13 cellular contexts compared by ENCODE assay signal in the genomic region with DNA sequence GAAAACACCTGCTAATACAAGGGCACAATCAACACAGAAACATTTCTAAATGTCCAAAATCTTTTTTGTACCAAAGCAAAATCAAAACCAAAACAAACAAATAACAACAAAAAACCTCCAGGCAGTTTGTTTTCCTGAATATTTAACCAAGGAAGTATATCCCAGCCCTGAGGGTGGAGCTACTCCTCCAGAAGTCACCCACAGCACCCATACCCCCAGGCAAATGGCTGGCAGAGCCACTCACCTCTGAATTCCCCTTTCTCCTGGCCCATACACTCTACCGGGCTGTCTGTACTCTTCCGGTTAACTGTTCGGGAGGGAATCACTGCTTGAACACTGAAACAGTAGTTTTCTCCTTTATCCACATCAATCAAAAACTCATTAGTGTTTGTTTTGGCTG. TPM values are rescaled to one million over a fixed set of nuclear protein-coding genes. Genes with fewer than 3 reads are reported as not detected.
DNase-seq lines count a peak whose midpoint lies in the region; ATAC-seq and TF ChIP-seq lines count a peak whose summit lies in the region.
"Had no signal": no experiment of that assay in that cellular context is flagged by ENCODE, and none has a peak within 500 bp of the region (broad histone marks: within the 10 kb centered on the region; RNA-seq: fewer than 3 reads in every experiment).

No MANE protein-coding gene starts in this region.

- H3K36me3 ChIP-seq in RWPE2 (ENCODE audit: low read depth): peaks cover 73% of the 10 kb centered on the region
- H3K36me3 ChIP-seq in trophoblast cell (ENCODE audit: control insufficient read depth in 1 of 2, insufficient read depth in 2 of 2, low read length in 2 of 2): peaks cover 29 to 54% of the 10 kb centered on the region in 2 experiments

- H3K4ac ChIP-seq in trophoblast cell (ENCODE audit: low read depth, low read length): no peak overlapping the region

- no peak overlapping the region for H3K4me3 ChIP-seq in RWPE2 (ENCODE audit: severe bottlenecking)
- no peak overlapping the region for H3K4me3 ChIP-seq in fibroblast of pulmonary artery (replicated peaks; ENCODE audit: low read depth, low read length)
- H3K4me3 ChIP-seq in trophoblast cell (ENCODE audit: low read depth, low read length): no peak overlapping the region
- H3K4me3 ChIP-seq: HAP-1 had no signal

- no peak overlapping the region for H3K18ac ChIP-seq in trophoblast cell (ENCODE audit: low read length)

- no peak overlapping the region for H4K12ac ChIP-seq in trophoblast cell (ENCODE audit: low read depth, low read length)

- TF ChIP-seq CTCF in RWPE2 (IDR thresholded peaks at IDR 0.05; ENCODE audit: poor library complexity, severe bottlenecking) (no peak), fibroblast of pulmonary artery (IDR thresholded peaks at IDR 0.05; ENCODE audit: low read length, missing control alignments) (peak; percentile 6)

- H3K4me1 ChIP-seq in RWPE2 (ENCODE audit: insufficient read depth, poor library complexity, severe bottlenecking) (peaks cover 14% of the 10 kb centered on the region), trophoblast cell (ENCODE audit: control insufficient read depth in 1 of 2, insufficient read depth in 2 of 2, low read length in 2 of 2) (peaks cover 3 to 11% of the 10 kb centered on the region in 2 experiments)

- no peak overlapping the region for H2AK5ac ChIP-seq in trophoblast cell (ENCODE audit: low read length)

- H3K23ac ChIP-seq in trophoblast cell (ENCODE audit: low read length): no peak overlapping the region

- H3K4me2 ChIP-seq in trophoblast cell (ENCODE audit: low read length): no peak overlapping the region

- peaks cover 2% of the 10 kb centered on the region for H3K79me2 ChIP-seq in trophoblast cell (ENCODE audit: control insufficient read depth, insufficient read depth, low read length, poor library complexity)

- no peak overlapping the region for H2BK12ac ChIP-seq in trophoblast cell (ENCODE audit: low read length)

- ATAC-seq in RWPE2 (ENCODE audit: low read depth) (no peak), HG02840 (IDR thresholded peaks at IDR 0.05; ENCODE audit: low FRiP score, unreplicated experiment) (no peak)
- ATAC-seq: activated CD8-positive, alpha-beta T cell treated with anti-CD3 and anti-CD28 coated beads for 36 hours; T-helper 17 cell had no signal

- H3K14ac ChIP-seq in trophoblast cell (ENCODE audit: low read length): no peak overlapping the region

- H2BK5ac ChIP-seq in trophoblast cell (ENCODE audit: low read depth, low read length, poor library complexity): no peak overlapping the region

- peak overlapping the region; percentile 99 for H3K27ac ChIP-seq in RWPE2 (ENCODE audit: poor library complexity, severe bottlenecking)
- H3K27ac ChIP-seq in trophoblast cell (ENCODE audit: low read depth, low read length): no peak overlapping the region

- H3K79me1 ChIP-seq in trophoblast cell (ENCODE audit: low read length): no peaks in the 10 kb centered on the region

- DNase-seq in NCI-H1092 treated with DMSO at 0.1 percent for 48 hours (lab: John Stamatoyannopoulos, UW): peak; percentile 10
- no peak for DNase-seq in NCI-H1092 (lab: John Stamatoyannopoulos, UW)
- DNase-seq in RWPE2 (ENCODE audit: low spot score): no peak
- no peak for DNase-seq in fibroblast of pulmonary artery (ENCODE audit: low read depth)
- peak; percentile 71 to 77 for DNase-seq in trophoblast cell
- no peak for DNase-seq in NCI-H345 (lab: John Stamatoyannopoulos, UW)
- no peak for DNase-seq in 8988T
- DNase-seq: activated CD8-positive, alpha-beta T cell treated with anti-CD3 and anti-CD28 coated beads for 36 hours; activated naive CD4-positive, alpha-beta T cell treated with Interleukin-2 at 50 U/mL for 16 hours; NCI-H1436; T-helper 17 cell had no signal

- no peaks in the 10 kb centered on the region for H3K9me3 ChIP-seq in RWPE2 (ENCODE audit: severe bottlenecking)
- H3K9me3 ChIP-seq in trophoblast cell (ENCODE audit: insufficient read depth, low read depth, low read length): no peaks in the 10 kb centered on the region
- H3K9me3 ChIP-seq: HAP-1 had no signal

- H2BK120ac ChIP-seq in trophoblast cell (ENCODE audit: insufficient read depth, low read length, poor library complexity): no peak overlapping the region

- H4K8ac ChIP-seq in trophoblast cell (ENCODE audit: low read depth, low read length): no peak overlapping the region

- no peak overlapping the region for H3K9ac ChIP-seq in trophoblast cell (ENCODE audit: low read length)

- H2AFZ ChIP-seq in trophoblast cell (ENCODE audit: insufficient read depth, low read length, poor library complexity): no peak overlapping the region

- WGBS in trophoblast cell (ENCODE audit: extremely low coverage, insufficient coverage, insufficient read length): no CpG with 5 or more reads among the region's 3 CpGs

- H4K91ac ChIP-seq in trophoblast cell (ENCODE audit: low read depth, low read length): no peak overlapping the region

- no peaks in the 10 kb centered on the region for H3K27me3 ChIP-seq in RWPE2 (ENCODE audit: insufficient read depth, poor library complexity, severe bottlenecking)
- no peaks in the 10 kb centered on the region for H3K27me3 ChIP-seq in trophoblast cell (ENCODE audit: insufficient read depth, low read length)

RNA-seq across cellular contexts. Expression of a gene that starts 9.5 kb away (rescaled TPM):
- 43.0 and 43.9 TPM in 2 replicates for polyA plus RNA-seq in trophoblast cell (2013)

Comparison
In these comparisons a context has a peak if more than half of its experiments do, and no peak if none do; other contexts are left out.
1. DNase-seq: peak in NCI-H1092 treated with DMSO at 0.1 percent for 48 hours (single experiment) and trophoblast cell (2 of 2); none in NCI-H1092 (single experiment), RWPE2 (single experiment), fibroblast of pulmonary artery (single experiment), NCI-H345 (single experiment) and 8988T (single experiment).